In genomic region chr10:118110750-118111149, GRCh38 we compare ENCODE assay signal across 7 cellular contexts.
"Had no signal": no experiment of that assay in that cellular context is flagged by ENCODE, and none has a peak within 500 bp of the region (broad histone marks: within the 10 kb centered on the region; RNA-seq: fewer than 3 reads in every experiment).

No MANE protein-coding gene starts in this region.

- H3K27ac Mint-ChIP-seq: IgD-negative memory B cell had no signal

- H3K36me3 ChIP-seq: HAP-1 had no signal

- ATAC-seq: HepG2 had no signal

- H3K4me1 Mint-ChIP-seq: IgD-negative memory B cell had no signal

- H3K9me3 ChIP-seq: HAP-1 had no signal

- H3K4me1 ChIP-seq: HAP-1 had no signal

- H3K4me3 Mint-ChIP-seq: IgD-negative memory B cell had no signal

- H3K27ac ChIP-seq: GM23248, HL-60 had no signal

- DNase-seq: GM23248, GOT3, H7 had no signal

- H3K27me3 Mint-ChIP-seq: IgD-negative memory B cell had no signal

- H3K4me3 ChIP-seq: GM23248, HAP-1 had no signal
